1 cellular context compared by ENCODE assay signal in the genomic region with DNA sequence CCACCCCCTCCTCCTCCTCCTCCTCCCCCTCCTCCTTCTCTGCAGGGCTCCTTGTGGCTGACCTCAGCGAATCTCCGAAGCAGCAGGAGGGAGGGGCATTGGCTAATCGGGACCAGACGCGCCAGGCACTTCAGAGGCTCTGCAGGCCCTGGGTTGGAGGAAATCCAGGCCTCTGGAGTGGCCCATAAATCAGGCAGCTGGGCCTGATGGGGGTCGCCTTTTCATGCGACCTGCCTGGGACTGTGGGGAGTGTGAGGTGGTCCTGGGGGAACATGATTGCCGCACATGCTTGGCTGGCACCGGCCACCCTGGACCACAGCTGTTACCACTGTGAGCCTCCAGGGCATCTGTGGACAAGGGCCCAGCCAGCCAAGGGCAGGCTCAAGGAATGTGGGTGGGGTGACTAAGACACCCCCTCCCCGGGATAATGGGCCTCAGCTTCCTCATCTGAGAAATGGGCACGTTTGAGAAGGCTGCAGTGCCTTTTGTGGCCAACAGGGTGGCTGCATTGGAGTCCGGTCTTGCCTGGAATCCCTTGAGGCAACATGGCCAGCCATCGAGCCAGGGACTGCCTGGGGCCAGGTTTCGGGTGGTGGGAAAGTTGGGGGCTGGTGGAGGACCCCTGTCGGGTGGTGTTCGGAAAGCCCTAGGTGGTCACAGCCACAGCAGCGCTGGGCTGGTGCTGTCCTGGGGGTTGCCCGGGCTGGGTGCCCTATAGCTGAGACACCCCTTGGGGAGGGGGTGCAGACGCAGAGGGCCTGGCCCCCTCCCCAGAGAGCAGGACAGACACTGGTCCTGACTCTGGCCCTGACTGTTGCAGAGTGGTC.
TF ChIP-seq lines count a peak whose summit lies in the region.

No MANE protein-coding gene starts in this region.

TF ChIP-seq in HEK293, 187 proteins besides CTCF, POLR2A, EP300 and RAD21 (continued from another document and continues in another):
- TF ChIP-seq, protein P1, sequence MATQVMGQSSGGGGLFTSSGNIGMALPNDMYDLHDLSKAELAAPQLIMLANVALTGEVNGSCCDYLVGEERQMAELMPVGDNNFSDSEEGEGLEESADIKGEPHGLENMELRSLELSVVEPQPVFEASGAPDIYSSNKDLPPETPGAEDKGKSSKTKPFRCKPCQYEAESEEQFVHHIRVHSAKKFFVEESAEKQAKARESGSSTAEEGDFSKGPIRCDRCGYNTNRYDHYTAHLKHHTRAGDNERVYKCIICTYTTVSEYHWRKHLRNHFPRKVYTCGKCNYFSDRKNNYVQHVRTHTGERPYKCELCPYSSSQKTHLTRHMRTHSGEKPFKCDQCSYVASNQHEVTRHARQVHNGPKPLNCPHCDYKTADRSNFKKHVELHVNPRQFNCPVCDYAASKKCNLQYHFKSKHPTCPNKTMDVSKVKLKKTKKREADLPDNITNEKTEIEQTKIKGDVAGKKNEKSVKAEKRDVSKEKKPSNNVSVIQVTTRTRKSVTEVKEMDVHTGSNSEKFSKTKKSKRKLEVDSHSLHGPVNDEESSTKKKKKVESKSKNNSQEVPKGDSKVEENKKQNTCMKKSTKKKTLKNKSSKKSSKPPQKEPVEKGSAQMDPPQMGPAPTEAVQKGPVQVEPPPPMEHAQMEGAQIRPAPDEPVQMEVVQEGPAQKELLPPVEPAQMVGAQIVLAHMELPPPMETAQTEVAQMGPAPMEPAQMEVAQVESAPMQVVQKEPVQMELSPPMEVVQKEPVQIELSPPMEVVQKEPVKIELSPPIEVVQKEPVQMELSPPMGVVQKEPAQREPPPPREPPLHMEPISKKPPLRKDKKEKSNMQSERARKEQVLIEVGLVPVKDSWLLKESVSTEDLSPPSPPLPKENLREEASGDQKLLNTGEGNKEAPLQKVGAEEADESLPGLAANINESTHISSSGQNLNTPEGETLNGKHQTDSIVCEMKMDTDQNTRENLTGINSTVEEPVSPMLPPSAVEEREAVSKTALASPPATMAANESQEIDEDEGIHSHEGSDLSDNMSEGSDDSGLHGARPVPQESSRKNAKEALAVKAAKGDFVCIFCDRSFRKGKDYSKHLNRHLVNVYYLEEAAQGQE (tag by site-specific recombination; IDR thresholded peaks at IDR 0.05), result no peak
- TF ChIP-seq ZNF302 (tag by site-specific recombination; IDR thresholded peaks at IDR 0.05; ENCODE audit: low read depth) (no peak), ZNF48 (tag by site-specific recombination; IDR thresholded peaks at IDR 0.05) (no peak), ZXDB (tag by site-specific recombination; IDR thresholded peaks at IDR 0.05) (peak; percentile 21; the same call in 1 of the 2 replicates), ZNF585B (tag by site-specific recombination; IDR thresholded peaks at IDR 0.05) (no peak), KLF1 (tag by site-specific recombination; IDR thresholded peaks at IDR 0.05) (peak; percentile 32; the same call in 1 of the 2 replicates), ZNF785 (tag by site-specific recombination; IDR thresholded peaks at IDR 0.05) (no peak), PRDM1 (tag by site-specific recombination; IDR thresholded peaks at IDR 0.05) (no peak), ZNF843 (tag by site-specific recombination; IDR thresholded peaks at IDR 0.05) (no peak), ZNF670 (tag by site-specific recombination; IDR thresholded peaks at IDR 0.05; ENCODE audit: low read depth) (no peak), YY2 (tag by site-specific recombination; IDR thresholded peaks at IDR 0.05) (no peak), ZNF521 (tag by site-specific recombination; IDR thresholded peaks at IDR 0.05) (no peak), ZNF600 (tag by site-specific recombination; IDR thresholded peaks at IDR 0.05) (no peak), ZNF626 (tag by site-specific recombination; IDR thresholded peaks at IDR 0.05) (no peak), ZNF776 (tag by site-specific recombination; IDR thresholded peaks at IDR 0.05; ENCODE audit: borderline replicate concordance) (no peak), ZIC2 (tag by site-specific recombination; IDR thresholded peaks at IDR 0.05) (peak; percentile 93), ZNF791 (tag by site-specific recombination; IDR thresholded peaks at IDR 0.05) (no peak), ZNF707 (tag by site-specific recombination; IDR thresholded peaks at IDR 0.05) (no peak), TCF7L2 (IDR thresholded peaks at IDR 0.05; ENCODE audit: borderline replicate concordance, low read depth, low read length) (no peak), ZBTB17 (tag by site-specific recombination; IDR thresholded peaks at IDR 0.05) (peak; percentile 9; the same call in 1 of the 2 replicates), KLF8 (tag by site-specific recombination; IDR thresholded peaks at IDR 0.05) (0 out of 2 replicates have a peak, but pooled peaks have one; percentile 35), ZNF324 (tag by site-specific recombination; IDR thresholded peaks at IDR 0.05) (peak; percentile 74), KLF7 (tag by site-specific recombination; IDR thresholded peaks at IDR 0.05; ENCODE audit: borderline replicate concordance) (no peak), ZNF266 (tag by site-specific recombination; IDR thresholded peaks at IDR 0.05; ENCODE audit: low read depth) (no peak), ZNF214 (tag by site-specific recombination; IDR thresholded peaks at IDR 0.05; ENCODE audit: borderline replicate concordance) (no peak), ZNF157 (tag by site-specific recombination; IDR thresholded peaks at IDR 0.05) (no peak), ZNF211 (tag by site-specific recombination; IDR thresholded peaks at IDR 0.05; ENCODE audit: low read depth) (no peak), SP3 (tag by site-specific recombination; IDR thresholded peaks at IDR 0.05) (no peak), RBAK (tag by site-specific recombination; IDR thresholded peaks at IDR 0.05) (no peak), SP7 (tag by site-specific recombination; IDR thresholded peaks at IDR 0.05) (peak; percentile 54), TRIM28 (IDR thresholded peaks at IDR 0.05; ENCODE audit: borderline replicate concordance, low read length) (no peak), SCRT2 (tag by site-specific recombination; IDR thresholded peaks at IDR 0.05) (no peak), KLF16 (tag by site-specific recombination; IDR thresholded peaks at IDR 0.05) (no peak; the same call in 1 of the 2 replicates)
- TF ChIP-seq, protein P2, sequence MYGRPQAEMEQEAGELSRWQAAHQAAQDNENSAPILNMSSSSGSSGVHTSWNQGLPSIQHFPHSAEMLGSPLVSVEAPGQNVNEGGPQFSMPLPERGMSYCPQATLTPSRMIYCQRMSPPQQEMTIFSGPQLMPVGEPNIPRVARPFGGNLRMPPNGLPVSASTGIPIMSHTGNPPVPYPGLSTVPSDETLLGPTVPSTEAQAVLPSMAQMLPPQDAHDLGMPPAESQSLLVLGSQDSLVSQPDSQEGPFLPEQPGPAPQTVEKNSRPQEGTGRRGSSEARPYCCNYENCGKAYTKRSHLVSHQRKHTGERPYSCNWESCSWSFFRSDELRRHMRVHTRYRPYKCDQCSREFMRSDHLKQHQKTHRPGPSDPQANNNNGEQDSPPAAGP (tag by site-specific recombination; IDR thresholded peaks at IDR 0.05), result no peak; the same call in none of the 2 replicates
- TF ChIP-seq, protein P3, sequence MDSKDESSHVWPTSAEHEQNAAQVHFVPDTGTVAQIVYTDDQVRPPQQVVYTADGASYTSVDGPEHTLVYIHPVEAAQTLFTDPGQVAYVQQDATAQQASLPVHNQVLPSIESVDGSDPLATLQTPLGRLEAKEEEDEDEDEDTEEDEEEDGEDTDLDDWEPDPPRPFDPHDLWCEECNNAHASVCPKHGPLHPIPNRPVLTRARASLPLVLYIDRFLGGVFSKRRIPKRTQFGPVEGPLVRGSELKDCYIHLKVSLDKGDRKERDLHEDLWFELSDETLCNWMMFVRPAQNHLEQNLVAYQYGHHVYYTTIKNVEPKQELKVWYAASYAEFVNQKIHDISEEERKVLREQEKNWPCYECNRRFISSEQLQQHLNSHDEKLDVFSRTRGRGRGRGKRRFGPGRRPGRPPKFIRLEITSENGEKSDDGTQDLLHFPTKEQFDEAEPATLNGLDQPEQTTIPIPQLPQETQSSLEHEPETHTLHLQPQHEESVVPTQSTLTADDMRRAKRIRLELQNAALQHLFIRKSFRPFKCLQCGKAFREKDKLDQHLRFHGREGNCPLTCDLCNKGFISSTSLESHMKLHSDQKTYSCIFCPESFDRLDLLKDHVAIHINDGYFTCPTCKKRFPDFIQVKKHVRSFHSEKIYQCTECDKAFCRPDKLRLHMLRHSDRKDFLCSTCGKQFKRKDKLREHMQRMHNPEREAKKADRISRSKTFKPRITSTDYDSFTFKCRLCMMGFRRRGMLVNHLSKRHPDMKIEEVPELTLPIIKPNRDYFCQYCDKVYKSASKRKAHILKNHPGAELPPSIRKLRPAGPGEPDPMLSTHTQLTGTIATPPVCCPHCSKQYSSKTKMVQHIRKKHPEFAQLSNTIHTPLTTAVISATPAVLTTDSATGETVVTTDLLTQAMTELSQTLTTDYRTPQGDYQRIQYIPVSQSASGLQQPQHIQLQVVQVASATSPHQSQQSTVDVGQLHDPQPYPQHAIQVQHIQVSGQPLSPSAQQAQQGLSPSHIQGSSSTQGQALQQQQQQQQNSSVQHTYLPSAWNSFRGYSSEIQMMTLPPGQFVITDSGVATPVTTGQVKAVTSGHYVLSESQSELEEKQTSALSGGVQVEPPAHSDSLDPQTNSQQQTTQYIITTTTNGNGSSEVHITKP (tag by site-specific recombination; IDR thresholded peaks at IDR 0.05), result 0 out of 2 replicates have a peak, but pooled peaks have one; percentile 11
- TF ChIP-seq, protein P4, sequence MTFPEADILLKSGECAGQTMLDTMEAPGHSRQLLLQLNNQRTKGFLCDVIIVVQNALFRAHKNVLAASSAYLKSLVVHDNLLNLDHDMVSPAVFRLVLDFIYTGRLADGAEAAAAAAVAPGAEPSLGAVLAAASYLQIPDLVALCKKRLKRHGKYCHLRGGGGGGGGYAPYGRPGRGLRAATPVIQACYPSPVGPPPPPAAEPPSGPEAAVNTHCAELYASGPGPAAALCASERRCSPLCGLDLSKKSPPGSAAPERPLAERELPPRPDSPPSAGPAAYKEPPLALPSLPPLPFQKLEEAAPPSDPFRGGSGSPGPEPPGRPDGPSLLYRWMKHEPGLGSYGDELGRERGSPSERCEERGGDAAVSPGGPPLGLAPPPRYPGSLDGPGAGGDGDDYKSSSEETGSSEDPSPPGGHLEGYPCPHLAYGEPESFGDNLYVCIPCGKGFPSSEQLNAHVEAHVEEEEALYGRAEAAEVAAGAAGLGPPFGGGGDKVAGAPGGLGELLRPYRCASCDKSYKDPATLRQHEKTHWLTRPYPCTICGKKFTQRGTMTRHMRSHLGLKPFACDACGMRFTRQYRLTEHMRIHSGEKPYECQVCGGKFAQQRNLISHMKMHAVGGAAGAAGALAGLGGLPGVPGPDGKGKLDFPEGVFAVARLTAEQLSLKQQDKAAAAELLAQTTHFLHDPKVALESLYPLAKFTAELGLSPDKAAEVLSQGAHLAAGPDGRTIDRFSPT (tag by site-specific recombination; IDR thresholded peaks at IDR 0.05), result no peak
- TF ChIP-seq, protein P5, sequence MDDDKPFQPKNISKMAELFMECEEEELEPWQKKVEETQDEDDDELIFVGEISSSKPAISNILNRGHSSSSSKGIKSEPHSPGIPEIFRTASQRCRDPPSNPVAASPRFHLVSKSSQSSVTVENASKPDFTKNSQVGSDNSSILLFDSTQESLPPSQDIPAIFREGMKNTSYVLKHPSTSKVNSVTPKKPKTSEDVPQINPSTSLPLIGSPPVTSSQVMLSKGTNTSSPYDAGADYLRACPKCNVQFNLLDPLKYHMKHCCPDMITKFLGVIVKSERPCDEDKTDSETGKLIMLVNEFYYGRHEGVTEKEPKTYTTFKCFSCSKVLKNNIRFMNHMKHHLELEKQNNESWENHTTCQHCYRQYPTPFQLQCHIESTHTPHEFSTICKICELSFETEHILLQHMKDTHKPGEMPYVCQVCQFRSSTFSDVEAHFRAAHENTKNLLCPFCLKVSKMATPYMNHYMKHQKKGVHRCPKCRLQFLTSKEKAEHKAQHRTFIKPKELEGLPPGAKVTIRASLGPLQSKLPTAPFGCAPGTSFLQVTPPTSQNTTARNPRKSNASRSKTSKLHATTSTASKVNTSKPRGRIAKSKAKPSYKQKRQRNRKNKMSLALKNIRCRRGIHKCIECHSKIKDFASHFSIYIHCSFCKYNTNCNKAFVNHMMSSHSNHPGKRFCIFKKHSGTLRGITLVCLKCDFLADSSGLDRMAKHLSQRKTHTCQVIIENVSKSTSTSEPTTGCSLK (tag by site-specific recombination; IDR thresholded peaks at IDR 0.05), result no peak
- TF ChIP-seq, protein P6, sequence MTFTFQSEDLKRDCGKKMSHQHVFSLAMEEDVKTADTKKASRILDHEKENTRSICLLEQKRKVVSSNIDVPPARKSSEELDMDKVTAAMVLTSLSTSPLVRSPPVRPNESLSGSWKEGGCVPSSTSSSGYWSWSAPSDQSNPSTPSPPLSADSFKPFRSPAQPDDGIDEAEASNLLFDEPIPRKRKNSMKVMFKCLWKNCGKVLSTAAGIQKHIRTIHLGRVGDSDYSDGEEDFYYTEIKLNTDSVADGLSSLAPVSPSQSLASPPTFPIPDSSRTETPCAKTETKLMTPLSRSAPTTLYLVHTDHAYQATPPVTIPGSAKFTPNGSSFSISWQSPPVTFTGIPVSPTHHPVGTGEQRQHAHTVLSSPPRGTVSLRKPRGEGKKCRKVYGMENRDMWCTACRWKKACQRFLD (tag by site-specific recombination; IDR thresholded peaks at IDR 0.05), result no peak
- TF ChIP-seq, protein P7, sequence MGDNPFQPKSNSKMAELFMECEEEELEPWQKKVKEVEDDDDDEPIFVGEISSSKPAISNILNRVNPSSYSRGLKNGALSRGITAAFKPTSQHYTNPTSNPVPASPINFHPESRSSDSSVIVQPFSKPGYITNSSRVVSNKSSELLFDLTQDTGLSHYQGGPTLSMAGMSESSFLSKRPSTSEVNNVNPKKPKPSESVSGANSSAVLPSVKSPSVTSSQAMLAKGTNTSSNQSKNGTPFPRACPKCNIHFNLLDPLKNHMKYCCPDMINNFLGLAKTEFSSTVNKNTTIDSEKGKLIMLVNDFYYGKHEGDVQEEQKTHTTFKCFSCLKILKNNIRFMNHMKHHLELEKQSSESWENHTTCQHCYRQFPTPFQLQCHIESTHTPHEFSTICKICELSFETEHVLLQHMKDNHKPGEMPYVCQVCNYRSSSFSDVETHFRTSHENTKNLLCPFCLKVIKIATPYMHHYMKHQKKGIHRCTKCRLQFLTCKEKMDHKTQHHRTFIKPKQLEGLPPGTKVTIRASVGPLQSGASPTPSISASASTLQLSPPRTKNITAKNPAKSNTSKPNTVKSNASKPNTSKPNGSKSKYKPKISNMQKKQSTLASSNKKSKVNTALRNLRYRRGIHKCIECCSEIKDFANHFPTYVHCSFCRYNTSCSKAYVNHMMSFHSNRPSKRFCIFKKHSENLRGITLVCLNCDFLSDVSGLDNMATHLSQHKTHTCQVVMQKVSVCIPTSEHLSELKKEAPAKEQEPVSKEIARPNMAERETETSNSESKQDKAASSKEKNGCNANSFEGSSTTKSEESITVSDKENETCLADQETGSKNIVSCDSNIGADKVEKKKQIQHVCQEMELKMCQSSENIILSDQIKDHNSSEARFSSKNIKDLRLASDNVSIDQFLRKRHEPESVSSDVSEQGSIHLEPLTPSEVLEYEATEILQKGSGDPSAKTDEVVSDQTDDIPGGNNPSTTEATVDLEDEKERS (tag by site-specific recombination; IDR thresholded peaks at IDR 0.05), result no peak
- TF ChIP-seq, protein P8, sequence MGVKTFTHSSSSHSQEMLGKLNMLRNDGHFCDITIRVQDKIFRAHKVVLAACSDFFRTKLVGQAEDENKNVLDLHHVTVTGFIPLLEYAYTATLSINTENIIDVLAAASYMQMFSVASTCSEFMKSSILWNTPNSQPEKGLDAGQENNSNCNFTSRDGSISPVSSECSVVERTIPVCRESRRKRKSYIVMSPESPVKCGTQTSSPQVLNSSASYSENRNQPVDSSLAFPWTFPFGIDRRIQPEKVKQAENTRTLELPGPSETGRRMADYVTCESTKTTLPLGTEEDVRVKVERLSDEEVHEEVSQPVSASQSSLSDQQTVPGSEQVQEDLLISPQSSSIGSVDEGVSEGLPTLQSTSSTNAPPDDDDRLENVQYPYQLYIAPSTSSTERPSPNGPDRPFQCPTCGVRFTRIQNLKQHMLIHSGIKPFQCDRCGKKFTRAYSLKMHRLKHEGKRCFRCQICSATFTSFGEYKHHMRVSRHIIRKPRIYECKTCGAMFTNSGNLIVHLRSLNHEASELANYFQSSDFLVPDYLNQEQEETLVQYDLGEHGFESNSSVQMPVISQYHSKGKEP (tag by site-specific recombination; IDR thresholded peaks at IDR 0.05), result no peak
